In the genomic region with DNA sequence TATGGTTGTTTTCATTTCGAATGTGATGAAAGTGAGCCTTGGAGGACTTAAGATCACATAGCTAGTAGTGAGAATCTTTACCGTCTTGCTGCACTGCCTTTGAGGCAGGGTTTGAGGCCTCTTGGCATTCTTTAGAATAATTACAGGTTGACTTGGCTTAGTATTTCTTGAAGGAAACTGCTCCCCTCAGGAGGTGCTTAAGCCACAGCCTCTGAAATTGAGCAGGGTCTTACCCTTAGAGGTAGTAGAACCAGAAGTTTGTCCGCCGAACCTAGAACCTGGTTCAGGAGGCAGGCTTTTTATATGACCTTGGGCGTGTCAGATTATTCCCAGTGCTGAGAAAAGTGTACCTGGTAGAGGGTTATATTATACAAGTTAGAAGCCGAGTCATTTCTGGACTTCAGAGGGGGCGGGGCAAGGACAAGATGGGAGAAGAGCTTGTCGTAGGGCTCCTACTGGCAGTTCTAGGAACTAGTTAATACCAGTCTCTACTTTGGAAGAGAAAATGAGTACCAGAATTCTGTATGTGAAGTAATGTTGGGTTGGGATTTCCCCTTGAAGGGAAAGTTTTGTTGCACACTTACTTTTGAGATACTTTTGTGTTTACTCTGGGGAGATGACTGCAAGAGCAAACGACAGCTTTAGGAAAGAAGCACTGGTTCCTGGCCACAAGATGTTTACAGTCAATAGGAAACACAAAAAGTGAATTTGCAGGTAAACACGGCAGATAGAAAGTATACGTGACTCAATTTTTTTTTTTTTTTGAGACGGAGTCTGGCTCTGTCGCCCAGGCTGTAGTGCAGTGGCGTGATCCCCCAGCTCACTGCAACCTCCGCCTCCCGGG, we compare ENCODE assay signal across 8 cellular contexts. TPM values are rescaled to one million over a fixed set of nuclear protein-coding genes. Genes with fewer than 3 reads are reported as not detected.
DNase-seq lines count a peak whose midpoint lies in the region; ATAC-seq lines count a peak whose summit lies in the region.

No MANE protein-coding gene starts in this region.

- DNase-seq in D341Med (ENCODE audit: low spot score) (peak; percentile 49), HPDE6-E6E7 (ENCODE audit: extremely low spot score) (peak; percentile 67), T-cell (peak in 28 of 34 experiments; percentile 6 to 57 (median 27)), astrocyte of the hippocampus (ENCODE audit: low read depth, low spot score) (peak; percentile 62), islet precursor cell (peak; percentile 79), NCI-H446 treated with DMSO at 0.1 percent for 48 hours (lab: John Stamatoyannopoulos, UW) (no peak)
- peak; percentile 85 for DNase-seq in stimulated activated CD4-positive, alpha-beta T cell treated with anti-CD3 and anti-CD28 coated beads, Interleukin-1b, Interleukin-23, amount 100 ng/mL, for 48 hours

- ATAC-seq in GM21367 (IDR thresholded peaks at IDR 0.05; ENCODE audit: unreplicated experiment) = peak; percentile 29
- ATAC-seq in T-cell (replicated peaks in 1 of 4) = peak in 1 of 4 experiments; percentile 19

- H3K4me1 Mint-ChIP-seq in T-cell = peaks cover 53 to 63% (median 56%) of the 10 kb centered on the region in 3 donors

- H3K27me3 Mint-ChIP-seq in T-cell = peaks cover 2 to 3% of the 10 kb centered on the region in 2 donors

- POLR2A ChIA-PET in T-cell (lab: Charles Lee) = interaction anchor here (0.5 to 1.1 kb wide), 9 partner anchors 9 to 909 kb away, joined by 3 to 4 read pairs (median 3); no protein-coding TSS in a partner anchor

- H3K27ac Mint-ChIP-seq in T-cell = peak overlapping the region; percentile 74 to 76

- H3K36me3 Mint-ChIP-seq in T-cell = peaks cover 27% of the 10 kb centered on the region

- no peaks in the 10 kb centered on the region for H3K9me3 Mint-ChIP-seq in T-cell

- peak overlapping the region; percentile 79 to 88 (median 83) for H3K4me3 Mint-ChIP-seq in T-cell

- CTCF ChIA-PET in T-cell (lab: Charles Lee) = interaction anchor here (0.6 to 1.2 kb wide), 10 partner anchors 12 to 1890 kb away, joined by 3 to 7 read pairs (median 3); a partner anchor contains a TSS

RNA-seq across cellular contexts. Expression of a gene that starts 1.3 kb away (rescaled TPM):
- total RNA-seq in T-cell = 10 to 100 TPM; 37.8 to 49.4 (median 44.1) TPM
